In the genomic region with DNA sequence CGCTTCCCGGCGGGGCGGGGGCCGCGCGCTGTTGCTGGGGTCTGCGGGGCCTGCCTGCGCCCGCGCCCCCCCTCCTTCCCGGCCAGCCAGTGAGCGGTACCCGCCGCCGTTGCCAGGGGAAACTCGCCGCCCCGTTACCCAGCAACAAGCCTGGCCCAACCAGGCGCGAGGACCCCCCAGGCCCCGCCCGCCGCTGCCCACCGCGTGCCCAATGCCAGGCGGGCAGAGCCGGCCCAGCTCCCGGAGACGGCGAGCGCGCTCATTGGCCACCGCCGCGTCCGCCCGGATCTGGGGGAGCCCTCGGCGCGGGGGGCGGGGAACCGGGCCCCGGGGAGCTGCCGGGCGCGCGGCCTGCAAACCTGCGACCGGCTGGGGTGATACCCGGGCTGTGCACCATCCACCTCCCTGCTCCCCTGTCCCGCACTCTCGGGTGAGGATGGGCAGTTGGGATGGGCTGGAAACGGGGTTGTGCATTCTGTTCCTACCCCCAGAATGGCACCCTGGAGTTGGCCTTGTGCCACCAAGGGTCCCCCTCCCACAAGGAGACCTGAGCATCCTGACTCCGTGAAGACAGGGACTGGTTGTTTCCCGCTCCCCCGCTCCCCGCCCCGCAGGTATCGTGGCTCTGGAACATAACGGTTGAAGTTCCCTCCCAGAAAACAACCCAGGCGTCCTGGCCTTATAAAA, we compare ENCODE assay signal across 8 cellular contexts. TPM values are rescaled to one million over a fixed set of nuclear protein-coding genes. Genes with fewer than 3 reads are reported as not detected.
DNase-seq lines count a peak whose midpoint lies in the region; ATAC-seq, FAIRE-seq and TF ChIP-seq lines count a peak whose summit lies in the region.

No MANE protein-coding gene starts in this region.

- TF ChIP-seq CTCF in foreskin keratinocyte (conservative IDR thresholded peaks at IDR 0.05) = no peak
- no peak for TF ChIP-seq CTCF in ovary (IDR thresholded peaks at IDR 0.05)

- H3K4me1 ChIP-seq in foreskin keratinocyte (no peaks in the 10 kb centered on the region), ovary (ENCODE audit: insufficient read depth) (peaks cover 6% of the 10 kb centered on the region), small intestine (ENCODE audit: control insufficient read depth in 2 of 2, insufficient read depth in 1 of 2, low read depth in 1 of 2, low read length in 1 of 2) (no peaks in the 10 kb centered on the region)

- intact Hi-C loops in ovary (cut with DNase I) = loop anchor here in 2 of 4 donors (10.0 kb wide), 2 partner anchors 45 to 95 kb away; no protein-coding TSS in a partner anchor

- H3K27ac ChIP-seq in foreskin keratinocyte (no peak overlapping the region), ovary (no peak overlapping the region), small intestine (ENCODE audit: low read depth in 1 of 2, low read length in 1 of 2) (no peak overlapping the region)

- H3K27me3 ChIP-seq in foreskin keratinocyte = no peaks in the 10 kb centered on the region
- no peaks in the 10 kb centered on the region for H3K27me3 ChIP-seq in ovary
- peaks cover 0 to 2% of the 10 kb centered on the region in 2 donors for H3K27me3 ChIP-seq in small intestine (ENCODE audit: control insufficient read depth in 2 of 2, insufficient read depth in 2 of 2, low read length in 2 of 2)

- FAIRE-seq in small intestine (lab: Jason Lieb, UNC) = no peak

- ATAC-seq in foreskin keratinocyte (peak; percentile 7), GM21423 (IDR thresholded peaks at IDR 0.05; ENCODE audit: unreplicated experiment) (no peak)

- 3 to 8% (median 6%) methylated on average over 26 to 62 of the region's 62 CpGs for WGBS in ovary, 3 donors
- 3 to 5% (median 3%) methylated on average over 39 to 62 of the region's 62 CpGs for WGBS in small intestine, 3 donors

- TF ChIP-seq POLR2A in ovary (IDR thresholded peaks at IDR 0.05) = no peak

- H3K9me3 ChIP-seq in ovary (no peaks in the 10 kb centered on the region), small intestine (ENCODE audit: control insufficient read depth, low read depth) (no peaks in the 10 kb centered on the region)

- H3K36me3 ChIP-seq in ovary = no peaks in the 10 kb centered on the region
- H3K36me3 ChIP-seq in small intestine (ENCODE audit: control insufficient read depth in 2 of 2, insufficient read depth in 2 of 2, low read length in 2 of 2) = no peaks in the 10 kb centered on the region

- H3K4me3 ChIP-seq in ovary (peak overlapping the region; percentile 18), small intestine (ENCODE audit: low read depth in 1 of 2, low read length in 2 of 2) (peak overlapping the region in 1 of 2 donors; percentile 17)

- no peak for TF ChIP-seq EP300 in ovary (IDR thresholded peaks at IDR 0.05)

- DNase-seq in EH (ENCODE audit: low read depth) (peak; percentile 70), NCI-H2171 treated with DMSO at 0.1 percent for 48 hours (lab: John Stamatoyannopoulos, UW) (peak; percentile 62), foreskin keratinocyte (no peak), ovary (peak in 4 of 5 donors; percentile 51 to 71 (median 60)), SW480 (ENCODE audit: low spot score) (no peak), small intestine (no peak)
- peak; percentile 42 for DNase-seq in activated effector memory CD4-positive, alpha-beta T cell treated with Interleukin-2 at 50 U/mL for 16 hours

RNA-seq across cellular contexts. Expression of a gene that starts 8.8 kb away (rescaled TPM):
- total RNA-seq in foreskin keratinocyte = 3.9 and 4.3 TPM in 2 replicates
- polyA plus RNA-seq in foreskin keratinocyte = 4.7 and 5.5 TPM in 2 replicates
- total RNA-seq in ovary = 10 to 100 TPM in 1 of 7 donors, 1 to 10 TPM in 6; 5.4 to 13.2 (median 6.6) TPM
- polyA plus RNA-seq in ovary = 1 to 10 TPM in 1 of 2 donors, under 1 TPM in 1; 0.23 to 4.5 TPM
- polyA plus RNA-seq in small intestine = 1 to 10 TPM; 3.1 to 9.3 (median 5.4) TPM

RNA-seq across cellular contexts. Expression of a gene that starts 16.6 kb away (rescaled TPM):
- total RNA-seq in foreskin keratinocyte (8.2 and 11.3 TPM in 2 replicates), ovary (10 to 100 TPM; 17.5 to 65.7 (median 37.0) TPM)
- polyA plus RNA-seq in foreskin keratinocyte (13.9 and 15.3 TPM in 2 replicates), ovary (10 to 100 TPM; 14.8 to 40.4 TPM), small intestine (10 to 100 TPM; 12.1 to 23.0 (median 22.2) TPM)

RNA-seq across cellular contexts. Expression of a gene that starts 34.9 kb away (rescaled TPM):
- total RNA-seq in foreskin keratinocyte (2.2 and 3.2 TPM in 2 replicates), ovary (10 to 100 TPM in 6 of 7 donors, 1 to 10 TPM in 1; 9.7 to 53.3 (median 31.0) TPM)
- polyA plus RNA-seq in foreskin keratinocyte (5.5 and 7.9 TPM in 2 replicates), ovary (10 to 100 TPM in 1 of 2 donors, under 1 TPM in 1; 0.73 to 15.2 TPM), small intestine (1 to 10 TPM; 5.8 to 6.6 (median 5.9) TPM)

Comparison
In these comparisons a context has a peak if more than half of its experiments do, and no peak if none do; other contexts are left out.
1. DNase-seq: peak in EH (single experiment), NCI-H2171 treated with DMSO at 0.1 percent for 48 hours (single experiment), activated effector memory CD4-positive, alpha-beta T cell treated with Interleukin-2 at 50 U/mL for 16 hours (single experiment) and ovary (4 of 5); none in foreskin keratinocyte (0 of 2), SW480 (single experiment) and small intestine (single experiment).